9 cellular contexts compared by ENCODE assay signal in genomic region chr15:31280037-31280830, GRCh38. TPM values are rescaled to one million over a fixed set of nuclear protein-coding genes. Genes with fewer than 3 reads are reported as not detected.
DNase-seq lines count a peak whose midpoint lies in the region; ATAC-seq lines count a peak whose summit lies in the region.
"Had no signal": no experiment of that assay in that cellular context is flagged by ENCODE, and none has a peak within 500 bp of the region (broad histone marks: within the 10 kb centered on the region; RNA-seq: fewer than 3 reads in every experiment).

No MANE protein-coding gene starts in this region.

- peak overlapping the region; percentile 12 for H3K27ac Mint-ChIP-seq in stimulated activated memory B cell treated with anti-CD40 and anti-IgM and Interleukin-4, amounts not matched to agents 10 μg/mL and 1 μg/mL and 100 μg/mL, for 72 hours

- H3K4me3 Mint-ChIP-seq in stimulated activated memory B cell treated with anti-CD40 and anti-IgM and Interleukin-4, amounts not matched to agents 10 μg/mL and 1 μg/mL and 100 μg/mL, for 72 hours, result no peak overlapping the region

- H3K36me3 Mint-ChIP-seq in stimulated activated memory B cell treated with anti-CD40 and anti-IgM and Interleukin-4, amounts not matched to agents 10 μg/mL and 1 μg/mL and 100 μg/mL, for 72 hours, result no peaks in the 10 kb centered on the region

- H3K27ac ChIP-seq in right cardiac atrium (ENCODE audit: low read length), result no peak overlapping the region
- H3K27ac ChIP-seq: 22Rv1 had no signal

- no peaks in the 10 kb centered on the region for H3K27me3 ChIP-seq in right cardiac atrium (ENCODE audit: control insufficient read depth, insufficient read depth)

- peaks cover 4% of the 10 kb centered on the region for H3K4me1 ChIP-seq in right cardiac atrium (ENCODE audit: control insufficient read depth, insufficient read depth, low read length)

- 50% methylated on average over 16 of the region's 16 CpGs for WGBS in right cardiac atrium

- intact Hi-C loops in right cardiac atrium (cut with DNase I), result no loop called here

- H3K9me3 ChIP-seq in right cardiac atrium (ENCODE audit: control insufficient read depth, low read length), result no peaks in the 10 kb centered on the region

- H3K9me3 Mint-ChIP-seq in stimulated activated memory B cell treated with anti-CD40 and anti-IgM and Interleukin-4, amounts not matched to agents 10 μg/mL and 1 μg/mL and 100 μg/mL, for 72 hours, result peaks cover 2% of the 10 kb centered on the region

- no peaks in the 10 kb centered on the region for H3K27me3 Mint-ChIP-seq in stimulated activated memory B cell treated with anti-CD40 and anti-IgM and Interleukin-4, amounts not matched to agents 10 μg/mL and 1 μg/mL and 100 μg/mL, for 72 hours

- no peak overlapping the region for H3K4me3 ChIP-seq in right cardiac atrium (ENCODE audit: low read length)

- peaks cover 11% of the 10 kb centered on the region for H3K4me1 Mint-ChIP-seq in stimulated activated memory B cell treated with anti-CD40 and anti-IgM and Interleukin-4, amounts not matched to agents 10 μg/mL and 1 μg/mL and 100 μg/mL, for 72 hours

- DNase-seq in NCI-H1694 (lab: John Stamatoyannopoulos, UW), result peak; percentile 82
- DNase-seq in NCI-H1694 treated with DMSO at 0.1 percent for 48 hours (lab: John Stamatoyannopoulos, UW), result no peak
- peak; percentile 62 for DNase-seq in RPMI7951 (ENCODE audit: low read depth)
- peak in 1 of 3 donors; percentile 62 for DNase-seq in right cardiac atrium
- no peak for DNase-seq in NCI-H226
- no peak for DNase-seq in NOMO-1 treated with DMSO at 0.1 percent for 48 hours (lab: John Stamatoyannopoulos, UW; ENCODE audit: unreplicated experiment)

- ATAC-seq in right cardiac atrium, result peak; percentile 40 to 53
- ATAC-seq in stimulated activated memory B cell treated with anti-CD40 and anti-IgM and Interleukin-4, amounts not matched to agents 10 μg/mL and 1 μg/mL and 100 μg/mL, for 72 hours, result peak; percentile 13
- no peak for ATAC-seq in GM18867 (IDR thresholded peaks at IDR 0.05; ENCODE audit: unreplicated experiment)

RNA-seq across cellular contexts. Expression of gene KLF13, which starts 46.4 kb away (rescaled TPM):
- total RNA-seq in RPMI7951 (2014; rRNA removed; shearing (Covaris generic)), result 60.3 and 75.6 TPM in 2 replicates
- total RNA-seq in right cardiac atrium, result 100 to 1,000 TPM in 2 of 4 donors, 10 to 100 TPM in 2; 42.3 to 108 (median 88.2) TPM
- 52.7 TPM for polyA plus RNA-seq in right cardiac atrium

Comparison
In these comparisons a context has a peak if more than half of its experiments do, and no peak if none do; other contexts are left out.
1. DNase-seq: peak in NCI-H1694 (single experiment) and RPMI7951 (single experiment); none in NCI-H1694 treated with DMSO at 0.1 percent for 48 hours (single experiment), NCI-H226 (single experiment) and NOMO-1 treated with DMSO at 0.1 percent for 48 hours (single experiment).